In genomic region chr17:45294506-45294905, GRCh38 we compare ENCODE assay signal across 8 cellular contexts. TPM values are rescaled to one million over a fixed set of nuclear protein-coding genes. Genes with fewer than 3 reads are reported as not detected.
DNase-seq lines count a peak whose midpoint lies in the region; ATAC-seq and TF ChIP-seq lines count a peak whose summit lies in the region.

No MANE protein-coding gene starts in this region.

- POLR2A ChIA-PET in activated CD4-positive, alpha-beta memory T cell treated with anti-CD3 and anti-CD28 coated beads, Interleukin-2, amount 10 ng/mL, durations not matched to agents 7 days and 5 days (lab: Charles Lee) = interaction anchor here (1.3 to 5.9 kb wide), 4 partner anchors 10 to 27 kb away, joined by 3 to 45 read pairs (median 22); partner anchors contain the start of gene MAP3K14

- H3K4me3 ChIP-seq in cardiac muscle cell (no peak overlapping the region), skeletal muscle tissue (ENCODE audit: low read length in 3 of 3) (peak overlapping the region in 1 of 3 donors; percentile 38)

- H3K9me3 Mint-ChIP-seq in activated CD4-positive, alpha-beta memory T cell treated with anti-CD3 and anti-CD28 coated beads, Interleukin-2, amount 10 ng/mL, durations not matched to agents 7 days and 5 days = no peaks in the 10 kb centered on the region

- peaks cover 60% of the 10 kb centered on the region for H3K36me3 Mint-ChIP-seq in activated CD4-positive, alpha-beta memory T cell treated with anti-CD3 and anti-CD28 coated beads, Interleukin-2, amount 10 ng/mL, durations not matched to agents 7 days and 5 days (ENCODE audit: low read depth)

- H3K27ac ChIP-seq in cardiac muscle cell (peak overlapping the region; percentile 74), skeletal muscle tissue (ENCODE audit: low read depth, low read length) (peak overlapping the region; percentile 86)

- no peaks in the 10 kb centered on the region for H3K36me3 ChIP-seq in cardiac muscle cell
- H3K36me3 ChIP-seq in skeletal muscle tissue (ENCODE audit: control insufficient read depth in 3 of 3, insufficient read depth in 3 of 3, low read length in 3 of 3) = peaks cover 8 to 9% (median 8%) of the 10 kb centered on the region in 3 donors

- H3K27me3 Mint-ChIP-seq in activated CD4-positive, alpha-beta memory T cell treated with anti-CD3 and anti-CD28 coated beads, Interleukin-2, amount 10 ng/mL, durations not matched to agents 7 days and 5 days = no peaks in the 10 kb centered on the region

- no peak for TF ChIP-seq CTCF in cardiac muscle cell (IDR thresholded peaks at IDR 0.05; ENCODE audit: low read depth, low read length)

- H3K4me1 ChIP-seq in cardiac muscle cell (ENCODE audit: low read depth) (peaks cover 51% of the 10 kb centered on the region), skeletal muscle tissue (ENCODE audit: control insufficient read depth in 3 of 3, insufficient read depth in 3 of 3, low read length in 3 of 3) (peaks cover 88 to 93% (median 90%) of the 10 kb centered on the region in 3 donors)

- H3K9me3 ChIP-seq in cardiac muscle cell (ENCODE audit: low read depth) = no peaks in the 10 kb centered on the region
- no peaks in the 10 kb centered on the region for H3K9me3 ChIP-seq in skeletal muscle tissue (ENCODE audit: control insufficient read depth in 3 of 3, low read length in 3 of 3)

- H3K27me3 ChIP-seq in cardiac muscle cell (no peaks in the 10 kb centered on the region), skeletal muscle tissue (ENCODE audit: control insufficient read depth in 3 of 3, insufficient read depth in 3 of 3, low read length in 3 of 3) (no peaks in the 10 kb centered on the region)

- H3K27ac Mint-ChIP-seq in activated CD4-positive, alpha-beta memory T cell treated with anti-CD3 and anti-CD28 coated beads, Interleukin-2, amount 10 ng/mL, durations not matched to agents 7 days and 5 days = peak overlapping the region; percentile 63

- H3K9ac ChIP-seq in skeletal muscle tissue (ENCODE audit: low read depth in 1 of 3, low read length in 3 of 3) = peak overlapping the region in 1 of 3 donors; percentile 72

- ATAC-seq in HG03571 (IDR thresholded peaks at IDR 0.05; ENCODE audit: unreplicated experiment) = no peak

- peaks cover 85% of the 10 kb centered on the region for H3K4me1 Mint-ChIP-seq in activated CD4-positive, alpha-beta memory T cell treated with anti-CD3 and anti-CD28 coated beads, Interleukin-2, amount 10 ng/mL, durations not matched to agents 7 days and 5 days

- CTCF ChIA-PET in activated CD4-positive, alpha-beta memory T cell treated with anti-CD3 and anti-CD28 coated beads, Interleukin-2, amount 10 ng/mL, durations not matched to agents 7 days and 5 days (lab: Charles Lee) = interaction anchor here (1.0 to 2.3 kb wide), 3 partner anchors 17 to 90 kb away, joined by 3 to 10 read pairs (median 3); no protein-coding TSS in a partner anchor

- H3K4me3 Mint-ChIP-seq in activated CD4-positive, alpha-beta memory T cell treated with anti-CD3 and anti-CD28 coated beads, Interleukin-2, amount 10 ng/mL, durations not matched to agents 7 days and 5 days = no peak overlapping the region

- DNase-seq in GM03348 (ENCODE audit: low spot score) (peak; percentile 86), cardiac muscle cell (ENCODE audit: low read depth in 1 of 2, low spot score in 1 of 2) (peak in 1 of 2 donors; percentile 93), NCI-H2107 (lab: John Stamatoyannopoulos, UW) (no peak), GOT3 (lab: John Stamatoyannopoulos, UW) (no peak), NCI-H128 (lab: John Stamatoyannopoulos, UW; ENCODE audit: unreplicated experiment) (no peak)
- DNase-seq in activated CD4-positive, alpha-beta memory T cell treated with anti-CD3 and anti-CD28 coated beads, Interleukin-2, amount 10 ng/mL, durations not matched to agents 7 days and 5 days = no peak

RNA-seq across cellular contexts. Expression of gene MAP3K14, which starts 22.3 kb away (rescaled TPM):
- total RNA-seq in activated CD4-positive, alpha-beta memory T cell treated with anti-CD3 and anti-CD28 coated beads, Interleukin-2, amount 10 ng/mL, durations not matched to agents 7 days and 5 days = 10 to 100 TPM; 28.7 to 30.6 TPM
- total RNA-seq in cardiac muscle cell = 2.9 and 3.6 TPM in 2 replicates
- polyA plus RNA-seq in cardiac muscle cell = 1.3 and 3.7 TPM in 2 replicates
- 1.6 TPM for total RNA-seq in skeletal muscle tissue

RNA-seq across cellular contexts. Expression of gene SPATA32, which starts 32.6 kb away (rescaled TPM):
- under 1 TPM; 0.20 to 0.23 TPM for total RNA-seq in activated CD4-positive, alpha-beta memory T cell treated with anti-CD3 and anti-CD28 coated beads, Interleukin-2, amount 10 ng/mL, durations not matched to agents 7 days and 5 days
- total RNA-seq in cardiac muscle cell (0.45 TPM in 1 of 2 replicates, not detected in the other), skeletal muscle tissue (not detected)
- not detected in 2 replicates for polyA plus RNA-seq in cardiac muscle cell
